Comparison of ENCODE assay signal across 31 cellular contexts in genomic region chr5:140083120-140083519, GRCh38. TPM values are rescaled to one million over a fixed set of nuclear protein-coding genes. Genes with fewer than 3 reads are reported as not detected.
"Had no signal": no experiment of that assay in that cellular context is flagged by ENCODE, and none has a peak within 500 bp of the region (broad histone marks: within the 10 kb centered on the region; RNA-seq: fewer than 3 reads in every experiment).

No MANE protein-coding gene starts in this region.

- FAIRE-seq: colon had no signal

- H3K4me3 ChIP-seq: adrenal gland, body of pancreas, esophagus squamous epithelium, gastroesophageal sphincter, heart right ventricle had no signal

- H3K36me3 ChIP-seq: adrenal gland, esophagus squamous epithelium, gastroesophageal sphincter, heart right ventricle had no signal

- H3K27me3 ChIP-seq: adrenal gland, body of pancreas, gastroesophageal sphincter had no signal

- H3K27ac ChIP-seq: adrenal gland, body of pancreas, esophagus squamous epithelium, gastroesophageal sphincter, heart right ventricle had no signal

- ATAC-seq: activated CD4-positive, alpha-beta T cell treated with anti-CD3 and anti-CD28 coated beads for 36 hours; activated CD8-positive, alpha-beta memory T cell treated with anti-CD3 and anti-CD28 coated beads, Interleukin-2, amount 10 ng/mL, durations not matched to agents 7 days and 5 days; activated CD8-positive, alpha-beta T cell treated with anti-CD3 and anti-CD28 coated beads, Interleukin-2, amount 10 ng/mL, durations not matched to agents 7 days and 5 days; activated naive CD8-positive, alpha-beta T cell treated with anti-CD3 and anti-CD28 coated beads, Interleukin-2, amount 50 U/mL, for 24 hours; body of pancreas; effector memory CD8-positive, alpha-beta T cell; gastroesophageal sphincter; heart right ventricle; T-helper 17 cell had no signal

- H3K9me3 ChIP-seq: adrenal gland, body of pancreas, esophagus squamous epithelium, gastroesophageal sphincter, heart right ventricle had no signal

- DNase-seq: activated CD4-positive, alpha-beta memory T cell treated with anti-CD3 and anti-CD28 coated beads for 36 hours; activated CD4-positive, alpha-beta T cell treated with anti-CD3 and anti-CD28 coated beads for 36 hours; activated CD4-positive, alpha-beta T cell treated with anti-CD3 and anti-CD28 coated beads, Interleukin-2, amount 10 ng/mL, durations not matched to agents 24 days and 14 days; activated CD4-positive, CD25-positive, alpha-beta regulatory T cell; activated CD4-positive, CD25-positive, alpha-beta regulatory T cell treated with anti-CD3 and anti-CD28 coated beads, Interleukin-2, amount 50 U/mL, for 72 hours; activated CD8-positive, alpha-beta memory T cell treated with anti-CD3 and anti-CD28 coated beads, Interleukin-2, amount 10 ng/mL, durations not matched to agents 7 days and 5 days; activated CD8-positive, alpha-beta memory T cell treated with anti-CD3 and anti-CD28 coated beads, Interleukin-2, amount 50 U/mL, for 4 hours; activated CD8-positive, alpha-beta T cell treated with anti-CD3 and anti-CD28 coated beads, Interleukin-2, amount 10 ng/mL, durations not matched to agents 7 days and 5 days; activated effector memory CD4-positive, alpha-beta T cell treated with anti-CD3 and anti-CD28 coated beads, Interleukin-2, amount 50 U/mL, for 16 hours; activated naive CD4-positive, alpha-beta T cell treated with anti-CD3 and anti-CD28 coated beads for 36 hours; activated naive CD8-positive, alpha-beta T cell treated with anti-CD3 and anti-CD28 coated beads for 36 hours; activated naive CD8-positive, alpha-beta T cell treated with anti-CD3 and anti-CD28 coated beads, Interleukin-2, amount 50 U/mL, for 24 hours; activated T-cell treated with anti-CD3 and anti-CD28 coated beads, Interleukin-2, amount 50 U/mL, for 1 hour; activated T-cell treated with anti-CD3 and anti-CD28 coated beads, Interleukin-2, amount 50 U/mL, for 48 hours; adrenal gland; amygdala; aorta; body of pancreas; caudate nucleus; cortex of kidney; dermis blood vessel endothelial cell; effector CD4-positive, alpha-beta T cell; effector memory CD8-positive, alpha-beta T cell; esophagus squamous epithelium; foreskin melanocyte; heart right ventricle; T-helper 17 cell; T1000 had no signal

- H3K4me1 ChIP-seq: adrenal gland, esophagus squamous epithelium had no signal

RNA-seq across cellular contexts. Expression of gene NRG2, which starts 40.0 kb away (rescaled TPM):
- total RNA-seq: activated CD4-positive, alpha-beta memory T cell treated with anti-CD3 and anti-CD28 coated beads for 36 hours; activated CD8-positive, alpha-beta T cell treated with anti-CD3 and anti-CD28 coated beads, Interleukin-2, amount 10 ng/mL, durations not matched to agents 7 days and 5 days; activated naive CD4-positive, alpha-beta T cell treated with anti-CD3 and anti-CD28 coated beads for 36 hours; activated T-helper 2 cell treated with anti-CD3 and anti-CD28 coated beads, Interferon-gamma antibody, Interleukin-2, Interleukin-4, amounts not matched to agents 10 μg/mL and 5 μg/mL and 100 μg/mL, durations not matched to agents 14 hours and 24 hours and 36 hours had no signal
